Comparison of ENCODE assay signal across 8 cellular contexts in the genomic region with DNA sequence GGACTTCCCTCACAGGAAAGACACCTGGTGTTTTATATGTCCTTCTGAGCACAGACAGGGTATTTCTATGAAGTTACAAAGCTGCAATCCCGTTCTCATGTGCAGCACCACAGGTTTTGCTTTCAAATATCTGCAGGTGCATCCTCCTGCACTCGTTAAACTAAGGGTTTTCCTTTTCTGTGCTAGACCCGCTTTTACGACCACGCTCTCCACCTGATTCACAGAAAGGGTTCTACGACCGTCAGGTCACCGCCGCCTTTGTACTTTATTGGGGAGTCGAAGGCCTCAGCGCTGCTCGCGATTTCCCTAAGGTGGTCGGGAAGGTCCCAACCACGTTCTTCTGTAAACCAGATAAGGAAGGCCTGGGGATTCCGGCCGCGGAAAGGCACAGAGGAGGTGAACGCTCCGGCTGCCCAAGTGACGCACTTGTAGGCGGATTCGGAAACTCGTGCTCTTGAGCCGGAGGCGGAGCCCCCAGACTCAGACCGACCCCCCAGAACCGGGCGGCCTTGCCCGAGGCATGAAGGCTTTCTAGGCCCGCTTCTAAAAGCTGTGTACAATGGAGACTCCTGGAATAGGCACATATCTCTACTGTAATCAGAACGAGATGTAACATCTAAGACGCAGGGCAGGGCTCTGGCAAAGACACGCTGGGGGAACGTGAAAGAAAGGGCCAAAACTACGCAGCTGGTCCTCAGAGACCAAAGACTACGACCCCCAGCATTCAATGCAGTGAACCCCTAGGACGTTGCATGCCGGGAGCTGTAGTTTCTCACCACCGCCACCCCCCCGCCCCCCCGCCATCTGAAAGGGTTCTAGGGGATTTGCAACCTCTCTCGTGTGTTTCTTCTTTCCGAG. TPM values are rescaled to one million over a fixed set of nuclear protein-coding genes. Genes with fewer than 3 reads are reported as not detected.
DNase-seq lines count a peak whose midpoint lies in the region; ATAC-seq and TF ChIP-seq lines count a peak whose summit lies in the region.

No MANE protein-coding gene starts in this region.

- WGBS in mammary epithelial cell (ENCODE audit: low coverage, missing lambda C conversion rate): under 1% methylated on average over 26 of the region's 44 CpGs

- H3K27ac ChIP-seq in mammary epithelial cell (ENCODE audit: insufficient read depth, low read depth, low read length) (peak overlapping the region; percentile 90), iPS-20b (ENCODE audit: low read length) (peak overlapping the region; percentile 53)

- ATAC-seq in GM18517 (IDR thresholded peaks at IDR 0.05; ENCODE audit: unreplicated experiment): peak; percentile 30
- ATAC-seq in HG03108 (IDR thresholded peaks at IDR 0.05; ENCODE audit: unreplicated experiment): peak; percentile 18
- no peak for ATAC-seq in GM19463 (IDR thresholded peaks at IDR 0.05; ENCODE audit: unreplicated experiment)

- H4K20me1 ChIP-seq in mammary epithelial cell (ENCODE audit: insufficient read depth, low read length): no peaks in the 10 kb centered on the region

- in situ Hi-C loops in mammary epithelial cell (cut with MboI; ENCODE audit: low sequenced_read_pairs in 2 of 2): loop anchor here in 1 of 2 donors (25.0 kb wide), 2 partner anchors 408 to 1133 kb away; no protein-coding TSS in a partner anchor

- no peaks in the 10 kb centered on the region for H3K27me3 ChIP-seq in mammary epithelial cell (ENCODE audit: insufficient read depth, low read length)
- no peaks in the 10 kb centered on the region for H3K27me3 ChIP-seq in iPS-20b (ENCODE audit: insufficient read depth, low read length)
- H3K27me3 ChIP-seq in skeletal muscle satellite cell (ENCODE audit: control insufficient read depth, insufficient read depth, low read length): no peaks in the 10 kb centered on the region

- H3K9me3 ChIP-seq in mammary epithelial cell (replicated peaks; ENCODE audit: insufficient read depth, low read length) (no peaks in the 10 kb centered on the region), iPS-20b (ENCODE audit: insufficient read depth, low read depth, low read length) (no peaks in the 10 kb centered on the region), skeletal muscle satellite cell (replicated peaks; ENCODE audit: low read length) (no peaks in the 10 kb centered on the region)

- peaks cover 41% of the 10 kb centered on the region for H3K79me2 ChIP-seq in mammary epithelial cell (ENCODE audit: insufficient read depth, low read length)

- TF ChIP-seq CTCF in WI38 (IDR thresholded peaks at IDR 0.05; ENCODE audit: low read depth, low read length): no peak
- no peak for TF ChIP-seq CTCF in mammary epithelial cell (conservative IDR thresholded peaks at IDR 0.05 in 1 of 2, IDR thresholded peaks at IDR 0.05 in 1 of 2; ENCODE audit: extremely low read depth in 1 of 2, insufficient read depth in 1 of 2, low read depth in 1 of 2, low read length in 2 of 2)

- H3K36me3 ChIP-seq in mammary epithelial cell (ENCODE audit: insufficient read depth, low read length): peaks cover 17% of the 10 kb centered on the region
- peaks cover 36% of the 10 kb centered on the region for H3K36me3 ChIP-seq in iPS-20b (ENCODE audit: insufficient read depth, low read depth, low read length)
- peaks cover 25% of the 10 kb centered on the region for H3K36me3 ChIP-seq in skeletal muscle satellite cell (ENCODE audit: insufficient read depth, low read length)

- H2AFZ ChIP-seq in mammary epithelial cell (ENCODE audit: low read depth, low read length): peak overlapping the region; percentile 92

- CTCF ChIA-PET in mammary epithelial cell (lab: Charles Lee; ENCODE audit: low non-redundant PET): interaction anchor here (0.8 kb wide), 1 partner anchor 346 kb away, joined by 8 read pairs; no protein-coding TSS in a partner anchor

- dilution Hi-C loops in mammary epithelial cell (cut with HindIII; ENCODE audit: low sequenced_read_pairs): no loop called here

- H3K4me2 ChIP-seq in mammary epithelial cell (ENCODE audit: insufficient read depth, low read depth, low read length) (peak overlapping the region; percentile 95), skeletal muscle satellite cell (ENCODE audit: low read length) (peak overlapping the region; percentile 87)

- intact Hi-C loops in mammary epithelial cell (cut with micrococcal nuclease): no loop called here

- peak overlapping the region; percentile 87 for H3K9ac ChIP-seq in mammary epithelial cell (ENCODE audit: insufficient read depth, low read length)
- peak overlapping the region; percentile 92 for H3K9ac ChIP-seq in iPS-20b (ENCODE audit: low read depth, low read length)
- peak overlapping the region; percentile 82 for H3K9ac ChIP-seq in skeletal muscle satellite cell (ENCODE audit: low read depth, low read length)

- H3K4me1 ChIP-seq in mammary epithelial cell (ENCODE audit: insufficient read depth, low read length): peaks cover 37% of the 10 kb centered on the region
- peaks cover 15% of the 10 kb centered on the region; the same call in 1 of the 2 replicates for H3K4me1 ChIP-seq in iPS-20b (ENCODE audit: insufficient read depth, low read length)
- H3K4me1 ChIP-seq in skeletal muscle satellite cell (ENCODE audit: control insufficient read depth, insufficient read depth, low read length): peaks cover 32% of the 10 kb centered on the region

- peak overlapping the region; percentile 67 for H3K4me3 ChIP-seq in WI38 (ENCODE audit: low read depth, low read length)
- peak overlapping the region; percentile 50 to 57 (median 55) for H3K4me3 ChIP-seq in mammary epithelial cell (replicated peaks in 1 of 3; ENCODE audit: insufficient read depth in 1 of 3, low read depth in 2 of 3, low read length in 3 of 3)
- H3K4me3 ChIP-seq in iPS-20b (ENCODE audit: low read length): peak overlapping the region; percentile 88
- peak overlapping the region; percentile 71 for H3K4me3 ChIP-seq in skeletal muscle satellite cell (ENCODE audit: low read length)

- TSS peak; percentile 65 for BruUV-seq in mammary epithelial cell (replicated peaks; lab: Mats Ljungman, UMichigan)

- DNase-seq in NCI-H2227 treated with DMSO at 0.1 percent for 48 hours (lab: John Stamatoyannopoulos, UW): peak; percentile 96
- DNase-seq in mammary epithelial cell: no peak

RNA-seq across cellular contexts. Expression of a gene that starts 0.9 kb away (rescaled TPM):
- total RNA-seq in mammary epithelial cell: 100 to 1,000 TPM; 357 to 921 TPM
- polyA plus RNA-seq in mammary epithelial cell: 425 TPM
- 179 TPM for polyA minus RNA-seq in mammary epithelial cell
- total RNA-seq in skeletal muscle satellite cell (2012; rRNA removed): 509 and 517 TPM in 2 replicates

RNA-seq across cellular contexts. Expression of a gene that starts 36.4 kb away (rescaled TPM):
- 10 to 100 TPM; 27.3 to 42.0 TPM for total RNA-seq in mammary epithelial cell
- polyA plus RNA-seq in mammary epithelial cell: 14.3 TPM
- 6.7 TPM for polyA minus RNA-seq in mammary epithelial cell
- total RNA-seq in skeletal muscle satellite cell (2012; rRNA removed): 15.5 and 17.5 TPM in 2 replicates
